ENCODE assay signal across 1 cellular context in genomic region chr19:57280165-57280912, GRCh38.
TF ChIP-seq lines count a peak whose summit lies in the region.

Gene ZNF460, plus strand, starts transcription at chr19:57280485. Its CDS starts 322 bp downstream, at chr19:57280807.

TF ChIP-seq in K562, 482 proteins besides CTCF, POLR2A, EP300 and RAD21 (continued from another document and continues in another):
- TF ChIP-seq ZNF263 (CRISPR knock-in tag; IDR thresholded peaks at IDR 0.05; ENCODE audit: borderline replicate concordance) (no peak), PKNOX1 (IDR thresholded peaks at IDR 0.05) (0 out of 2 replicates have a peak, but pooled peaks have one; percentile 43), ZNF121 (CRISPR knock-in tag; conservative IDR thresholded peaks at IDR 0.05) (no peak), YBX1 (IDR thresholded peaks at IDR 0.05) (no peak), ZBTB49 (CRISPR knock-in tag; IDR thresholded peaks at IDR 0.05; ENCODE audit: borderline replicate concordance) (peak; percentile 85), CTCFL (IDR thresholded peaks at IDR 0.05; ENCODE audit: borderline replicate concordance, insufficient read depth, low read depth, low read length, poor library complexity, severe bottlenecking) (no peak), GMEB1 (CRISPR knock-in tag; IDR thresholded peaks at IDR 0.05) (peak; percentile 86), ZNF592 (IDR thresholded peaks at IDR 0.05) (no peak), RFX5 (IDR thresholded peaks at IDR 0.05; ENCODE audit: low read depth, low read length) (peak; percentile 40; the same call in 1 of the 2 replicates), PRDM10 (IDR thresholded peaks at IDR 0.05; ENCODE audit: partially characterized antibody) (no peak), SMARCB1 (IDR thresholded peaks at IDR 0.05; ENCODE audit: insufficient read length, low read depth) (no peak), ELF1 (tag; IDR thresholded peaks at IDR 0.05) (no peak; the same call in 1 of the 2 replicates), HDAC2 (IDR thresholded peaks at IDR 0.05) (no peak), CTBP1 (IDR thresholded peaks at IDR 0.05; ENCODE audit: borderline replicate concordance) (no peak; the same call in 1 of the 2 replicates), ZNF280A (IDR thresholded peaks at IDR 0.05; ENCODE audit: low read depth, partially characterized antibody) (no peak), PCBP1 (IDR thresholded peaks at IDR 0.05; ENCODE audit: low read depth, low read length, poor library complexity, severe bottlenecking) (peak; percentile 80), HLTF (IDR thresholded peaks at IDR 0.05) (no peak), HNRNPLL (IDR thresholded peaks at IDR 0.05; ENCODE audit: low read depth, low read length, poor library complexity, severe bottlenecking) (peak; percentile 88), CREM (IDR thresholded peaks at IDR 0.05; ENCODE audit: low read depth) (peak; percentile 99), HOMEZ (CRISPR knock-in tag; IDR thresholded peaks at IDR 0.05) (no peak), E2F5 (CRISPR knock-in tag; IDR thresholded peaks at IDR 0.05) (no peak; the same call in 1 of the 2 replicates), CXXC5 (CRISPR knock-in tag; IDR thresholded peaks at IDR 0.05) (peak; percentile 91), HES1 (IDR thresholded peaks at IDR 0.05; ENCODE audit: low read depth) (no peak), SRSF3 (IDR thresholded peaks at IDR 0.05; ENCODE audit: insufficient read depth, low read length) (no peak), TAF15 (IDR thresholded peaks at IDR 0.05; ENCODE audit: low read depth, low read length) (no peak), POLR3G (IDR thresholded peaks at IDR 0.05; ENCODE audit: extremely low read depth, insufficient read length, insufficient replicate concordance) (no peak), ZBTB7A (IDR thresholded peaks at IDR 0.05; ENCODE audit: borderline replicate concordance, control insufficient read depth, low read depth, low read length) (peak; percentile 49; the same call in 1 of the 2 replicates), POLR2H (tag; IDR thresholded peaks at IDR 0.05; ENCODE audit: low read depth) (peak; percentile 58; the same call in 1 of the 2 replicates), ZKSCAN8 (CRISPR knock-in tag; IDR thresholded peaks at IDR 0.05) (no peak), ZFP36 (IDR thresholded peaks at IDR 0.05; ENCODE audit: low read depth, low read length, partially characterized antibody) (no peak), DMBX1 (CRISPR knock-in tag; IDR thresholded peaks at IDR 0.05; ENCODE audit: borderline replicate concordance) (no peak), CHD2 (IDR thresholded peaks at IDR 0.05; ENCODE audit: low read depth, low read length) (peak; percentile 16; the same call in 1 of the 2 replicates), ZC3H4 (CRISPR knock-in tag; IDR thresholded peaks at IDR 0.05; ENCODE audit: borderline replicate concordance) (no peak), PML (IDR thresholded peaks at IDR 0.05; ENCODE audit: low read length) (peak; percentile 38; the same call in 1 of the 2 replicates), NCOA2 (IDR thresholded peaks at IDR 0.05; ENCODE audit: partially characterized antibody in 2 of 2) (no peak), SNRNP70 (optimal IDR thresholded peaks at IDR 0.05; ENCODE audit: low read depth, low read length) (no peak), LCOR (CRISPR knock-in tag; IDR thresholded peaks at IDR 0.05) (0 out of 2 replicates have a peak, but pooled peaks have one; percentile 28)
